9 cellular contexts compared by ENCODE assay signal in the genomic region with DNA sequence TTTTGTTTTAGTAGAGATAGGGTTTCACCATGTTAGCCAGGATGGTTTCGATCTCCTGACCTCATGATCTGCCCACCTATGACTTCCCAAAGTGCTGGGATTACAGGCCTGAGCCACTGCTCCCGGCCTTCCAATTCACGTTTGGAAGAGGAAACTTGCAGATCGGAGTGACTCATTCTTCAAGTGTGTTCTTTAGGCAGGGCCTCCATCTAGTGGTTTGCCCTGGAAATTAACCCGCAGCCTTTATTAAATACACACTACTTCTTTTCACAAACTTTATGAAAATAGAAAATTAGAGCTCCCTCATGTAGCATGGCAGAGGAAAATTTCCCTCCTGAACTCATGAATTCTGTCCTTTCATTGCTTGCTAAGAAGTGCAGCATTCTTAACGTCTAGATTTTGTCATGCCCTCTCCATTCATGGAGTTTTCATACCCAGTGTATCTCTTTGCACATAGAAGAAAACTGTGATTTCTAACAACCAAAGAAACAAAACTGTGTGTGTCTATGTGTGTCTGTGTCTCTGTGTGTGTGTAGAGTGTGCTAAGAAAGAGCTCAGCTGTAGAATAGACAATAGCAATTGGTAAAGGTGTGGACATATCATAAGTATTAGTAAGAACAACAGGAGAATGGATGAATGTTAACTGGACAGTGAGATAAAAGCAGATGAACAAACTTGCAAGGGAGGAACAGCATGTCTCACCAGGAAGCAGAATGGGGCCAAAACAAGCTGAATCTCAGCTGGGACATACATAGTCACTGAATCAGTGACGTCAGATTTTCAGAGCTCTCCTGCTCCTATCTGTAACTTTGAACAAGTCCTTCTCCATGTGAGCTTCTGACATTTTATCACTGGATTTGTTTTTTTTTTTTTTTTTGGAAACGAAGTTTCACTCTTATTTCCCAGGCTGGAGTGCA.
DNase-seq lines count a peak whose midpoint lies in the region; ATAC-seq lines count a peak whose summit lies in the region.
"Had no signal": no experiment of that assay in that cellular context is flagged by ENCODE, and none has a peak within 500 bp of the region (broad histone marks: within the 10 kb centered on the region; RNA-seq: fewer than 3 reads in every experiment).

No MANE protein-coding gene starts in this region.

- H3K27ac ChIP-seq in SJCRH30 = no peak overlapping the region

- no peaks in the 10 kb centered on the region for H3K36me3 Mint-ChIP-seq in activated T-helper 1 cell treated with anti-CD3 and anti-CD28 coated beads, Interleukin-12 subunit alpha, Interleukin-12 subunit beta, Interleukin-2, Interleukin-4 antibody, amounts not matched to agents 30 ng/mL and 10 ng/mL and 1 ng/mL, durations not matched to agents 14 hours and 24 hours and 36 hours (ENCODE audit: low read depth)
- H3K36me3 Mint-ChIP-seq: activated naive CD8-positive, alpha-beta T cell had no signal

- peak; percentile 43 for DNase-seq in ELF-1 (ENCODE audit: low read depth, low spot score)
- DNase-seq in LoVo (ENCODE audit: low spot score) = peak; percentile 73
- DNase-seq in SJCRH30 = peak; percentile 59 to 82
- peak; percentile 75 for DNase-seq in epidermal melanocyte (ENCODE audit: insufficient read length, low spot score)
- DNase-seq in midbrain (lab: John Stamatoyannopoulos, UW) = peak; percentile 82
- no peak for DNase-seq in activated T-helper 1 cell treated with anti-CD3 and anti-CD28 coated beads, Interleukin-12 subunit alpha, Interleukin-12 subunit beta, Interleukin-2, Interleukin-4 antibody, amounts not matched to agents 30 ng/mL and 10 ng/mL and 1 ng/mL, durations not matched to agents 14 hours and 24 hours and 36 hours (ENCODE audit: low spot score)

- H3K4me1 Mint-ChIP-seq in activated T-helper 1 cell treated with anti-CD3 and anti-CD28 coated beads, Interleukin-12 subunit alpha, Interleukin-12 subunit beta, Interleukin-2, Interleukin-4 antibody, amounts not matched to agents 30 ng/mL and 10 ng/mL and 1 ng/mL, durations not matched to agents 14 hours and 24 hours and 36 hours (ENCODE audit: low read depth) = no peaks in the 10 kb centered on the region

- ATAC-seq in GM21529 (IDR thresholded peaks at IDR 0.05; ENCODE audit: unreplicated experiment) = peak; percentile 81
- no peak for ATAC-seq in HG03196 (IDR thresholded peaks at IDR 0.05; ENCODE audit: unreplicated experiment)

- no peaks in the 10 kb centered on the region for H3K36me3 ChIP-seq in SJCRH30

- no peak overlapping the region for H3K4me3 ChIP-seq in SJCRH30

- peaks cover 1% of the 10 kb centered on the region for H3K27me3 Mint-ChIP-seq in activated T-helper 1 cell treated with anti-CD3 and anti-CD28 coated beads, Interleukin-12 subunit alpha, Interleukin-12 subunit beta, Interleukin-2, Interleukin-4 antibody, amounts not matched to agents 30 ng/mL and 10 ng/mL and 1 ng/mL, durations not matched to agents 14 hours and 24 hours and 36 hours (ENCODE audit: insufficient read depth)

- no peaks in the 10 kb centered on the region for H3K9me3 ChIP-seq in SJCRH30 (replicated peaks)

- H3K27me3 ChIP-seq in SJCRH30 = no peaks in the 10 kb centered on the region

- intact Hi-C loops in activated T-helper 1 cell treated with anti-CD3 and anti-CD28 coated beads, Interleukin-12 subunit alpha, Interleukin-12 subunit beta, Interleukin-2, Interleukin-4 antibody, amounts not matched to agents 30 ng/mL and 10 ng/mL and 1 ng/mL, durations not matched to agents 14 hours and 24 hours and 36 hours (cut with micrococcal nuclease) = loop anchor here (10.0 kb wide), 1 partner anchor 874 kb away; no protein-coding TSS in a partner anchor

- no peaks in the 10 kb centered on the region for H3K9me3 Mint-ChIP-seq in activated T-helper 1 cell treated with anti-CD3 and anti-CD28 coated beads, Interleukin-12 subunit alpha, Interleukin-12 subunit beta, Interleukin-2, Interleukin-4 antibody, amounts not matched to agents 30 ng/mL and 10 ng/mL and 1 ng/mL, durations not matched to agents 14 hours and 24 hours and 36 hours

- no peak overlapping the region for H3K27ac Mint-ChIP-seq in activated T-helper 1 cell treated with anti-CD3 and anti-CD28 coated beads, Interleukin-12 subunit alpha, Interleukin-12 subunit beta, Interleukin-2, Interleukin-4 antibody, amounts not matched to agents 30 ng/mL and 10 ng/mL and 1 ng/mL, durations not matched to agents 14 hours and 24 hours and 36 hours
- H3K27ac Mint-ChIP-seq: activated naive CD8-positive, alpha-beta T cell had no signal

- H3K4me3 Mint-ChIP-seq in activated T-helper 1 cell treated with anti-CD3 and anti-CD28 coated beads, Interleukin-12 subunit alpha, Interleukin-12 subunit beta, Interleukin-2, Interleukin-4 antibody, amounts not matched to agents 30 ng/mL and 10 ng/mL and 1 ng/mL, durations not matched to agents 14 hours and 24 hours and 36 hours = no peak overlapping the region
- H3K4me3 Mint-ChIP-seq: activated naive CD8-positive, alpha-beta T cell had no signal

- 0 out of 2 replicates have a peak, but pooled peaks cover 3% of the 10 kb centered on the region for H3K4me1 ChIP-seq in SJCRH30
